ENCODE assay signal across 8 cellular contexts in the genomic region with DNA sequence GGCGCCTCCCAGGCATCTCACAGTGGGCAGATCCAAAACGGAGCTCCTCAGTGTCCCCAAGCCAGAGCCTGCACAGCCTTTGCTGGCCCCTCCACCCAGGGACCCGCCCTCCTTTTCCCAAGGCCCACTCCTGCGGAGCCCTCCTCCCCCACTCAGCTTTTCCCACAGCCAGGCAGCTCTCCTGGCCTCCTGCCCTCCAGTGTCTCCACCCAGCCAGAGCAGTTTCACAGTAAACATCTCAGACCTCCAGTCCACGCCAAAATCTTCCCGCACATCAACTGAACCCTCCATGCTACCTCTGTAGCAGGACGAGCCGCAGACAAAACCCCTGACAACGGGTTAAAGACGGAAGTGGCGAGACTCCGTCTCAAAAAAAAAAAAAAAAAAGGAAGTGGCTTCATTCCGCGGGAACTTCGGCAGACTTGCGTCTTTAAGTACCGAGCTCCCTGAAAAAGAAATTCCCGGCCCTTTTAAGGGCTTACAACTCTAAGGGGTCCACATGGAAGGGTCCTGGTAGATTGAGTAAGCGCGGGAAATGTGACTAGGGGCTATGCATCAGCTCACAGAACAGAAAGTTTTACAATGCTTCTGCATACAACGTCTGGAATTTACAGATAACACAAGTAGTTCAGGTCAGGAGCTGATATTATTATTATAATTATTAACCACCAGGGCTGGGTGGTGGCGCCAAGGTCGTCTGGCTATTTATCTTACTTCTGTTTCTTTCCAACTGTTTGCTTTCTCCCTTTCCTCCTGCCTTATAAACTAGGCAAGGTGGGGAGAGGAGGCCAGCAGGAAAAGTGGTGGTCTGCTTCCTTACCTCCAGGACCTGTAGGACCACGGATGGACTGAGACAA. TPM values are rescaled to one million over a fixed set of nuclear protein-coding genes. Genes with fewer than 3 reads are reported as not detected.
A peak's percentile ranks its signal among the peaks of the same experiment; 100 is the strongest.
DNase-seq lines count a peak whose midpoint lies in the region; ATAC-seq and TF ChIP-seq lines count a peak whose summit lies in the region.

No MANE protein-coding gene starts in this region.

- intact Hi-C loops in ascending aorta (cut with DNase I) = no loop called here

- H3K4me1 ChIP-seq in ascending aorta (peaks cover 7 to 12% of the 10 kb centered on the region in 2 donors), mononuclear cell (ENCODE audit: insufficient read depth, low read length) (peaks cover 46% of the 10 kb centered on the region)

- H3K9me3 ChIP-seq in ascending aorta (no peaks in the 10 kb centered on the region), mononuclear cell (ENCODE audit: low read depth, low read length) (no peaks in the 10 kb centered on the region)

- ATAC-seq in HG03342 (IDR thresholded peaks at IDR 0.05; ENCODE audit: unreplicated experiment) = no peak

- TF ChIP-seq CTCF in ascending aorta (IDR thresholded peaks at IDR 0.05) = no peak

- H3K27ac ChIP-seq in ascending aorta = peak overlapping the region; percentile 43 to 45

- H3K36me3 ChIP-seq in ascending aorta = no peaks in the 10 kb centered on the region

- no peaks in the 10 kb centered on the region for H3K27me3 ChIP-seq in ascending aorta
- H3K27me3 ChIP-seq in mononuclear cell (ENCODE audit: insufficient read depth, low read length) = peaks cover 3% of the 10 kb centered on the region

- DNase-seq in DMS79 (lab: John Stamatoyannopoulos, UW) (peak; percentile 71), NAMALWA (ENCODE audit: low spot score) (peak; percentile 86), ascending aorta (ENCODE audit: low spot score in 2 of 2) (no peak), D341Med (ENCODE audit: low spot score) (no peak), hippocampal formation (lab: John Stamatoyannopoulos, UW) (no peak), NCI-H2107 treated with DMSO at 0.1 percent for 48 hours (lab: John Stamatoyannopoulos, UW; ENCODE audit: unreplicated experiment) (no peak)

- peak overlapping the region; percentile 44 to 81 for H3K4me3 ChIP-seq in ascending aorta
- peak overlapping the region; percentile 23 for H3K4me3 ChIP-seq in mononuclear cell (ENCODE audit: low read length)

RNA-seq across cellular contexts. Expression of a gene that starts 11.4 kb away (rescaled TPM):
- total RNA-seq in ascending aorta = not detected
- total RNA-seq in mononuclear cell = not detected

RNA-seq across cellular contexts. Expression of a gene that starts 13.0 kb away (rescaled TPM):
- total RNA-seq in ascending aorta (176 TPM), mononuclear cell (86.9 TPM)

RNA-seq across cellular contexts. Expression of a gene that starts 40.7 kb away (rescaled TPM):
- total RNA-seq in ascending aorta = 85.3 TPM
- 30.3 TPM for total RNA-seq in mononuclear cell

RNA-seq across cellular contexts. Expression of a gene that starts 42.3 kb away (rescaled TPM):
- not detected for total RNA-seq in ascending aorta
- 0.21 TPM for total RNA-seq in mononuclear cell

RNA-seq across cellular contexts. Expression of a gene that starts 44.3 kb away (rescaled TPM):
- total RNA-seq in ascending aorta (not detected), mononuclear cell (not detected)

Comparison
In these comparisons a context has a peak if more than half of its experiments do, and no peak if none do; other contexts are left out.
1. DNase-seq: peak in DMS79 (single experiment) and NAMALWA (single experiment); none in ascending aorta (0 of 2), D341Med (single experiment), hippocampal formation (0 of 2) and NCI-H2107 treated with DMSO at 0.1 percent for 48 hours (single experiment).